14 cellular contexts compared by ENCODE assay signal in the genomic region with DNA sequence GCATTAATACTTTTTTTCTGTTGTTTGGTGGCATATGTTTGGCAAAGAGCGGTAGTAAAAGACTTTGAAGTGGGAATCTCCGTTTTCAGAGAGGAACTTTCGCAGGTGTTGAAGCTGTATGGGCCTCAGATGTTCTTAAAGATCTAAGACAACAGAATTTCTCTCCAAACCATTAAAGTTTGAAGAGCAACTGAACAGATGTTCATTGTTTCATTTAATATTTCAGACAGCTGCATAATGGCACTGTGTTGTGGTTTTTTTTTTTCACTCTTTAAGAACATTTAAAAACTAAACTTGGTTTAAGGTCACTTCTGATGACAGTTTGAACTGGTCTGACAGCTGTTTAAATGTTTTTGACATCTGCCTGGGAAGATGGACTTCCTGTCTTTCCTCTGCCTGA.
DNase-seq lines count a peak whose midpoint lies in the region; ATAC-seq and TF ChIP-seq lines count a peak whose summit lies in the region.
"Had no signal": no experiment of that assay in that cellular context is flagged by ENCODE, and none has a peak within 500 bp of the region (broad histone marks: within the 10 kb centered on the region; RNA-seq: fewer than 3 reads in every experiment).

No MANE protein-coding gene starts in this region.

- H3F3A ChIP-seq in Loucy (ENCODE audit: low read depth), result peaks cover 13% of the 10 kb centered on the region

- no peaks in the 10 kb centered on the region for H3K79me2 ChIP-seq in DND-41 (ENCODE audit: insufficient read depth, low read length)
- no peaks in the 10 kb centered on the region for H3K79me2 ChIP-seq in Loucy (ENCODE audit: insufficient read depth, low read length)

- DNase-seq in DND-41, result peak; percentile 72
- peak; percentile 37 for DNase-seq in NCI-H69 (lab: John Stamatoyannopoulos, UW)
- peak; percentile 1 for DNase-seq in retina
- DNase-seq in heart left ventricle, result no peak
- no peak for DNase-seq in progenitor cell of endocrine pancreas (ENCODE audit: low spot score, unreplicated experiment)
- DNase-seq in caudate nucleus (lab: John Stamatoyannopoulos, UW), result no peak
- DNase-seq: COR-L47, IMR-90, NCI-H1092 treated with DMSO at 0.1 percent for 48 hours, OCI-M1, SIG-M5 had no signal

- H3K4me2 ChIP-seq in DND-41 (ENCODE audit: insufficient read depth, low read length), result peak overlapping the region; percentile 27; the same call in 1 of the 2 replicates
- H3K4me2 ChIP-seq in Loucy (ENCODE audit: low read depth, low read length, poor library complexity, severe bottlenecking), result peak overlapping the region; percentile 70

- H4K20me1 ChIP-seq in DND-41 (ENCODE audit: insufficient read depth, low read length) (no peaks in the 10 kb centered on the region), Loucy (ENCODE audit: insufficient read depth, low read length, poor library complexity, severe bottlenecking) (no peaks in the 10 kb centered on the region)

- H3K27ac ChIP-seq in DND-41 (ENCODE audit: low read length), result peak overlapping the region; percentile 84
- no peak overlapping the region for H3K27ac ChIP-seq in heart left ventricle
- H3K27ac ChIP-seq in gastroesophageal sphincter, result no peak overlapping the region
- H3K27ac ChIP-seq in caudate nucleus (ENCODE audit: low read depth, low read length), result no peak overlapping the region

- no peaks in the 10 kb centered on the region for H3K27me3 ChIP-seq in DND-41 (ENCODE audit: insufficient read depth, low read length, poor library complexity)
- no peaks in the 10 kb centered on the region for H3K27me3 ChIP-seq in Loucy (ENCODE audit: insufficient read depth, low read length, poor library complexity, severe bottlenecking)
- H3K27me3 ChIP-seq in heart left ventricle, result no peaks in the 10 kb centered on the region
- H3K27me3 ChIP-seq in gastroesophageal sphincter, result no peaks in the 10 kb centered on the region

- H3K4me3 ChIP-seq in DND-41 (ENCODE audit: low read depth in 1 of 2, low read length in 2 of 2) (no peak overlapping the region), Loucy (ENCODE audit: low read length, poor library complexity, severe bottlenecking) (peak overlapping the region; percentile 42), heart left ventricle (no peak overlapping the region), gastroesophageal sphincter (no peak overlapping the region)
- H3K4me3 ChIP-seq: HAP-1 had no signal

- no peaks in the 10 kb centered on the region for H3K9me3 Mint-ChIP-seq in progenitor cell of endocrine pancreas (ENCODE audit: low read depth)

- no peaks in the 10 kb centered on the region for H3K36me3 Mint-ChIP-seq in progenitor cell of endocrine pancreas (ENCODE audit: insufficient read depth)

- WGBS in heart left ventricle, 4 donors, result 64 to 73% (median 67%) methylated on average over 3 of the region's 3 CpGs
- 59 to 69% methylated on average over 3 of the region's 3 CpGs for WGBS in gastroesophageal sphincter (ENCODE audit: low coverage in 1 of 2), 2 donors

- no peaks in the 10 kb centered on the region for H3K9me2 ChIP-seq in Loucy (replicated peaks; ENCODE audit: low read depth, low read length)

- TF ChIP-seq EP300 in gastroesophageal sphincter (IDR thresholded peaks at IDR 0.05), result no peak

- no peaks in the 10 kb centered on the region for H3K27me3 Mint-ChIP-seq in progenitor cell of endocrine pancreas

- H3K4me1 Mint-ChIP-seq in progenitor cell of endocrine pancreas (ENCODE audit: low read depth), result no peaks in the 10 kb centered on the region

- peaks cover 17% of the 10 kb centered on the region for H3K9me3 ChIP-seq in DND-41 (ENCODE audit: insufficient read depth, low read length, severe bottlenecking)
- 0 out of 2 replicates have a peak, but pooled peaks cover 5% of the 10 kb centered on the region for H3K9me3 ChIP-seq in Loucy (ENCODE audit: insufficient read depth, low read depth, low read length)
- peaks cover 0 to 6% (median 0%) of the 10 kb centered on the region in 12 donors for H3K9me3 ChIP-seq in heart left ventricle
- no peaks in the 10 kb centered on the region for H3K9me3 ChIP-seq in gastroesophageal sphincter
- H3K9me3 ChIP-seq: HAP-1 had no signal

- no peak overlapping the region for H3K27ac Mint-ChIP-seq in progenitor cell of endocrine pancreas

- ATAC-seq in DND-41 (ENCODE audit: insufficient read depth, low read depth) (peak; percentile 90), heart left ventricle (no peak), gastroesophageal sphincter (no peak)

- intact Hi-C loops in heart left ventricle (cut with DNase I), result no loop called here

- TF ChIP-seq CTCF in DND-41 (IDR thresholded peaks at IDR 0.05; ENCODE audit: borderline replicate concordance, extremely low read depth, low read length, poor library complexity, severe bottlenecking) (no peak), Loucy (conservative IDR thresholded peaks at IDR 0.05; ENCODE audit: low read length) (no peak), heart left ventricle (IDR thresholded peaks at IDR 0.05) (no peak), progenitor cell of endocrine pancreas (IDR thresholded peaks at IDR 0.05; ENCODE audit: unreplicated experiment) (no peak), gastroesophageal sphincter (IDR thresholded peaks at IDR 0.05) (no peak)

- H2AFZ ChIP-seq in DND-41 (ENCODE audit: low read depth, low read length), result no peak overlapping the region
- H2AFZ ChIP-seq in Loucy (ENCODE audit: low read length), result no peak overlapping the region

- H3K36me3 ChIP-seq in DND-41 (ENCODE audit: insufficient read depth, low read length) (peaks cover 7% of the 10 kb centered on the region; the same call in 1 of the 2 replicates), Loucy (ENCODE audit: insufficient read depth, low read length) (no peaks in the 10 kb centered on the region), heart left ventricle (no peaks in the 10 kb centered on the region), gastroesophageal sphincter (no peaks in the 10 kb centered on the region)
- H3K36me3 ChIP-seq: HAP-1 had no signal

- no peak overlapping the region for H3K4me3 Mint-ChIP-seq in progenitor cell of endocrine pancreas (ENCODE audit: low read depth)

- H3K9ac ChIP-seq in DND-41 (ENCODE audit: low read depth, low read length) (peak overlapping the region; percentile 47; the same call in 1 of the 2 replicates), Loucy (ENCODE audit: low read depth, low read length, poor library complexity, severe bottlenecking) (peak overlapping the region; percentile 58)

- no peak for TF ChIP-seq POLR2A in heart left ventricle (IDR thresholded peaks at IDR 0.05)
- no peak for TF ChIP-seq POLR2A in gastroesophageal sphincter (IDR thresholded peaks at IDR 0.05)

- peaks cover 60% of the 10 kb centered on the region for H3K4me1 ChIP-seq in DND-41 (ENCODE audit: insufficient read depth, low read length)
- peaks cover 47% of the 10 kb centered on the region for H3K4me1 ChIP-seq in Loucy (ENCODE audit: insufficient read depth, low read length, poor library complexity, severe bottlenecking)
- H3K4me1 ChIP-seq in heart left ventricle, result no peaks in the 10 kb centered on the region
- H3K4me1 ChIP-seq in gastroesophageal sphincter, result no peaks in the 10 kb centered on the region
- H3K4me1 ChIP-seq: HAP-1 had no signal

Comparison
In these comparisons a context has a peak if more than half of its experiments do, and no peak if none do; other contexts are left out.
1. DNase-seq: peak in DND-41 (single experiment), NCI-H69 (single experiment) and retina (single experiment); none in heart left ventricle (0 of 5), progenitor cell of endocrine pancreas (single experiment) and caudate nucleus (0 of 61).